Comparison of ENCODE assay signal across 23 cellular contexts in the genomic region with DNA sequence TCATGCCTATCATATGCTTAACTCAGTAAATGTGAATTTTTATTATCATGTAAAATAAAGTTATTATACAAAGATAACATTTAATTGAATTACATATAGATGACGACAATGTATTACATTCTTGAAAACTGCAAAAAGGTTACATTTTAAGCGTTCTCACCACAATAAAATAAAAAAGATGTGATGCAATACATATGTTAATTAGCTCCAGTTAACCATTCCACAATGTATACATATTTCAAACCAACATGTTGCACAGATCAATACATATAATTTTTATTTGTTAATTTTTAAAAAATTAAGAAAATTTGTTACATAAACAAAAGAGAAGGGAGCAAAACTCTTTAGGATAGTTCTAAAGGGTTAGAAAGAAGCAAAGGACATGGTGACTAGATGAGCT.
"Had no signal": no experiment of that assay in that cellular context is flagged by ENCODE, and none has a peak within 500 bp of the region (broad histone marks: within the 10 kb centered on the region; RNA-seq: fewer than 3 reads in every experiment).

No MANE protein-coding gene starts in this region.

- H3K27me3 ChIP-seq: dorsolateral prefrontal cortex, esophagus muscularis mucosa, foreskin keratinocyte, gastroesophageal sphincter, heart left ventricle, hepatocyte, left lung had no signal

- H2AFZ ChIP-seq: hepatocyte had no signal

- H3K27ac ChIP-seq: coronary artery, esophagus muscularis mucosa, foreskin keratinocyte, gastroesophageal sphincter, heart left ventricle, hepatocyte, left lung, lower lobe of right lung had no signal

- DNase-seq: dermis blood vessel endothelial cell; dorsolateral prefrontal cortex; effector CD4-positive, alpha-beta T cell; effector memory CD4-positive, alpha-beta T cell; foreskin keratinocyte; heart left ventricle; hypothalamus; immature natural killer cell; left cardiac atrium; left lung; left ventricle myocardium superior; lower lobe of right lung; mesenchymal stem cell; mucosa of descending colon; naive B cell had no signal

- H3K9me3 ChIP-seq: esophagus muscularis mucosa, gastroesophageal sphincter, heart left ventricle, left lung, lower lobe of right lung, mucosa of descending colon had no signal

- H3K27me3 Mint-ChIP-seq: naive B cell had no signal

- H3K4me3 Mint-ChIP-seq: immature natural killer cell, mesothelial cell of epicardium, naive B cell had no signal

- FAIRE-seq: colon, endothelial cell of umbilical vein, keratinocyte had no signal

- H3K4me3 ChIP-seq: coronary artery, dorsolateral prefrontal cortex, esophagus muscularis mucosa, gastroesophageal sphincter, heart left ventricle, hepatocyte, left lung, lower lobe of right lung, mucosa of descending colon had no signal

- H3K4me2 ChIP-seq: hepatocyte had no signal

- H3K36me3 ChIP-seq: esophagus muscularis mucosa, gastroesophageal sphincter, heart left ventricle, left lung, lower lobe of right lung had no signal

- H3K4me1 ChIP-seq: foreskin keratinocyte, gastroesophageal sphincter had no signal

- ATAC-seq: foreskin keratinocyte, gastroesophageal sphincter, heart left ventricle, left cardiac atrium, left lung, left ventricle myocardium superior, lower lobe of right lung, mucosa of descending colon had no signal

- H3K79me2 ChIP-seq: hepatocyte had no signal

- H3K27ac Mint-ChIP-seq: immature natural killer cell, mesothelial cell of epicardium had no signal

- H3K9me3 Mint-ChIP-seq: immature natural killer cell, mesothelial cell of epicardium, naive B cell had no signal

- H3K36me3 Mint-ChIP-seq: mesothelial cell of epicardium had no signal
